Comparison of ENCODE assay signal across 9 cellular contexts in genomic region chr17:43359469-43360105, GRCh38. TPM values are rescaled to one million over a fixed set of nuclear protein-coding genes. Genes with fewer than 3 reads are reported as not detected.
DNase-seq lines count a peak whose midpoint lies in the region; ATAC-seq and TF ChIP-seq lines count a peak whose summit lies in the region.
"Had no signal": no experiment of that assay in that cellular context is flagged by ENCODE, and none has a peak within 500 bp of the region (broad histone marks: within the 10 kb centered on the region; RNA-seq: fewer than 3 reads in every experiment).

No MANE protein-coding gene starts in this region.

- H3K79me2 ChIP-seq in DND-41 (ENCODE audit: insufficient read depth, low read length) (peaks cover 4% of the 10 kb centered on the region), PC-9 (ENCODE audit: low read depth) (peaks cover 39% of the 10 kb centered on the region)

- WGBS in endodermal cell (ENCODE audit: insufficient coverage in 1 of 2, insufficient read length in 1 of 2), 2 experiments: 83 to 89% methylated on average over 16 to 17 of the region's 17 CpGs
- 62 to 78% (median 64%) methylated on average over 17 of the region's 17 CpGs for WGBS in psoas muscle, 3 donors

- H4K20me1 ChIP-seq in DND-41 (ENCODE audit: insufficient read depth, low read length): no peaks in the 10 kb centered on the region
- no peaks in the 10 kb centered on the region for H4K20me1 ChIP-seq in PC-9 (ENCODE audit: insufficient read depth)

- peak overlapping the region; percentile 61 for H3K9ac ChIP-seq in DND-41 (ENCODE audit: low read depth, low read length)
- peak overlapping the region; percentile 36 for H3K9ac ChIP-seq in endodermal cell (ENCODE audit: extremely low read depth, low read length, poor library complexity, severe bottlenecking)

- H3K4me3 ChIP-seq in DND-41 (ENCODE audit: low read depth in 1 of 2, low read length in 2 of 2): peak overlapping the region; percentile 35 to 62; a peak in 3 of 4 replicates
- H3K4me3 ChIP-seq in PC-9: peak overlapping the region; percentile 64
- H3K4me3 ChIP-seq in endodermal cell (ENCODE audit: low read length): peak overlapping the region; percentile 78
- H3K4me3 ChIP-seq in psoas muscle: peak overlapping the region; percentile 81

- peaks cover 18% of the 10 kb centered on the region for H3K4me1 Mint-ChIP-seq in endodermal cell

- peak overlapping the region; percentile 50 for H3K4me3 Mint-ChIP-seq in endodermal cell

- H3K27ac Mint-ChIP-seq in endodermal cell: no peak overlapping the region

- BruUV-seq in PC-9 (replicated peaks; lab: Mats Ljungman, UMichigan): no TSS peak

- H3K9me3 ChIP-seq in DND-41 (ENCODE audit: insufficient read depth, low read length, severe bottlenecking) (no peaks in the 10 kb centered on the region), PC-9 (ENCODE audit: insufficient read depth, low read depth) (no peaks in the 10 kb centered on the region), endodermal cell (ENCODE audit: control insufficient read depth, low read length) (no peaks in the 10 kb centered on the region), psoas muscle (no peaks in the 10 kb centered on the region)

- H3K4me1 ChIP-seq in DND-41 (ENCODE audit: insufficient read depth, low read length) (peaks cover 36% of the 10 kb centered on the region), PC-9 (replicated peaks; ENCODE audit: insufficient read depth) (peaks cover 45% of the 10 kb centered on the region), endodermal cell (ENCODE audit: control insufficient read depth, insufficient read depth, low read length) (no peaks in the 10 kb centered on the region), psoas muscle (peaks cover 43% of the 10 kb centered on the region)

- peaks cover 67% of the 10 kb centered on the region for H3F3A ChIP-seq in PC-9 (ENCODE audit: insufficient read depth, low read depth)

- ATAC-seq in DND-41 (ENCODE audit: insufficient read depth, low read depth) (no peak), psoas muscle (no peak), GM18502 (IDR thresholded peaks at IDR 0.05; ENCODE audit: poor library complexity, unreplicated experiment) (no peak)

- H3K9me3 Mint-ChIP-seq in endodermal cell: peaks cover 24% of the 10 kb centered on the region

- CTCF ChIA-PET in PC-9 (lab: Charles Lee): no interaction called here

- H3K4me2 ChIP-seq in DND-41 (ENCODE audit: insufficient read depth, low read length) (peak overlapping the region; percentile 68), PC-9 (peak overlapping the region; percentile 90)

- DNase-seq in DND-41: peak; percentile 19
- no peak for DNase-seq in PC-9
- DNase-seq in endodermal cell: peak; percentile 58
- no peak for DNase-seq in psoas muscle
- no peak for DNase-seq in NCI-H1930 (lab: John Stamatoyannopoulos, UW)
- no peak for DNase-seq in NCI-H510A (lab: John Stamatoyannopoulos, UW)
- no peak for DNase-seq in SKM-1 (lab: John Stamatoyannopoulos, UW; ENCODE audit: unreplicated experiment)
- DNase-seq: cortex of kidney had no signal

- no peaks in the 10 kb centered on the region for H3K9me2 ChIP-seq in PC-9 (ENCODE audit: insufficient read depth)

- no peak for TF ChIP-seq CTCF in DND-41 (IDR thresholded peaks at IDR 0.05; ENCODE audit: borderline replicate concordance, extremely low read depth, low read length, poor library complexity, severe bottlenecking)
- TF ChIP-seq CTCF in PC-9 (conservative IDR thresholded peaks at IDR 0.05): no peak
- TF ChIP-seq CTCF in endodermal cell (conservative IDR thresholded peaks at IDR 0.05): no peak
- no peak for TF ChIP-seq CTCF in psoas muscle (IDR thresholded peaks at IDR 0.05)

- no peaks in the 10 kb centered on the region for H3K36me3 ChIP-seq in DND-41 (ENCODE audit: insufficient read depth, low read length)
- no peaks in the 10 kb centered on the region for H3K36me3 ChIP-seq in PC-9 (ENCODE audit: low read depth)
- no peaks in the 10 kb centered on the region for H3K36me3 ChIP-seq in endodermal cell (ENCODE audit: control insufficient read depth, insufficient read depth, low read length)
- H3K36me3 ChIP-seq in psoas muscle (ENCODE audit: insufficient read depth in 1 of 2, low read depth in 1 of 2): no peaks in the 10 kb centered on the region

- POLR2A ChIA-PET in PC-9 (lab: Charles Lee; ENCODE audit: unreplicated experiment): interaction anchor here (2.2 kb wide), 1 partner anchor 44 kb away, joined by 16 read pairs; no protein-coding TSS in a partner anchor

- H2AFZ ChIP-seq in DND-41 (ENCODE audit: low read depth, low read length) (peak overlapping the region; percentile 65), PC-9 (peak overlapping the region; percentile 52)

- H3K27ac ChIP-seq in DND-41 (ENCODE audit: low read length): peak overlapping the region; percentile 89
- H3K27ac ChIP-seq in PC-9: peak overlapping the region; percentile 92
- H3K27ac ChIP-seq in endodermal cell (ENCODE audit: low read depth, low read length): peak overlapping the region; percentile 100
- H3K27ac ChIP-seq in psoas muscle: peak overlapping the region; percentile 94

- peaks cover 7% of the 10 kb centered on the region for H3K27me3 Mint-ChIP-seq in endodermal cell (ENCODE audit: insufficient read depth)

- H3K27me3 ChIP-seq in DND-41 (ENCODE audit: insufficient read depth, low read length, poor library complexity) (no peaks in the 10 kb centered on the region), PC-9 (ENCODE audit: insufficient read depth, low read depth) (no peaks in the 10 kb centered on the region), endodermal cell (ENCODE audit: control insufficient read depth, insufficient read depth, low read length, poor library complexity, severe bottlenecking) (no peaks in the 10 kb centered on the region), psoas muscle (ENCODE audit: insufficient read depth in 3 of 3, low read length in 2 of 3) (no peaks in the 10 kb centered on the region)

- intact Hi-C loops in PC-9 (cut with micrococcal nuclease; ENCODE audit: unreplicated experiment) (loop anchor here (5.0 kb wide), 1 partner anchor 337 kb away; the partner anchor contains the start of gene VAT1), psoas muscle (cut with DNase I) (no loop called here)

- H3K36me3 Mint-ChIP-seq in endodermal cell (ENCODE audit: low read depth): peaks cover 33% of the 10 kb centered on the region

RNA-seq across cellular contexts. Expression of gene ARL4D, which starts 39.2 kb away (rescaled TPM):
- total RNA-seq in PC-9 (2021) (8.8 and 11.6 TPM in 2 replicates), endodermal cell (100 to 1,000 TPM; 129 to 142 TPM), psoas muscle (1 to 10 TPM in 3 of 4 donors, under 1 TPM in 1; 0.69 to 1.8 (median 1.4) TPM)
- polyA plus RNA-seq in endodermal cell (2013, experiment 1 of 2): 47.0 TPM
- 62.6 TPM for polyA plus RNA-seq in endodermal cell (2013, experiment 2 of 2)
- polyA plus RNA-seq in psoas muscle: 1 to 10 TPM; 1.3 to 6.5 (median 2.4) TPM

Comparison
In these comparisons a context has a peak if more than half of its experiments do, and no peak if none do; other contexts are left out.
1. DNase-seq: peak in DND-41 (single experiment) and endodermal cell (single experiment); none in PC-9 (0 of 2), psoas muscle (0 of 2), NCI-H1930 (0 of 2), NCI-H510A (single experiment) and SKM-1 (single experiment).
2. RNA of gene ARL4D, which starts 39.2 kb away (total RNA-seq): 129 to 142 TPM in endodermal cell; 8.8 to 11.6 TPM in PC-9 and 0.69 to 1.8 TPM in psoas muscle; every median in the first group is over 10 times any median in the second.
3. Peak in every context shown above with its lines, with median percentiles within 50 percentile points of each other: H3K27ac ChIP-seq and H3K4me3 ChIP-seq.